Comparison of ENCODE assay signal across 9 cellular contexts in the genomic region with DNA sequence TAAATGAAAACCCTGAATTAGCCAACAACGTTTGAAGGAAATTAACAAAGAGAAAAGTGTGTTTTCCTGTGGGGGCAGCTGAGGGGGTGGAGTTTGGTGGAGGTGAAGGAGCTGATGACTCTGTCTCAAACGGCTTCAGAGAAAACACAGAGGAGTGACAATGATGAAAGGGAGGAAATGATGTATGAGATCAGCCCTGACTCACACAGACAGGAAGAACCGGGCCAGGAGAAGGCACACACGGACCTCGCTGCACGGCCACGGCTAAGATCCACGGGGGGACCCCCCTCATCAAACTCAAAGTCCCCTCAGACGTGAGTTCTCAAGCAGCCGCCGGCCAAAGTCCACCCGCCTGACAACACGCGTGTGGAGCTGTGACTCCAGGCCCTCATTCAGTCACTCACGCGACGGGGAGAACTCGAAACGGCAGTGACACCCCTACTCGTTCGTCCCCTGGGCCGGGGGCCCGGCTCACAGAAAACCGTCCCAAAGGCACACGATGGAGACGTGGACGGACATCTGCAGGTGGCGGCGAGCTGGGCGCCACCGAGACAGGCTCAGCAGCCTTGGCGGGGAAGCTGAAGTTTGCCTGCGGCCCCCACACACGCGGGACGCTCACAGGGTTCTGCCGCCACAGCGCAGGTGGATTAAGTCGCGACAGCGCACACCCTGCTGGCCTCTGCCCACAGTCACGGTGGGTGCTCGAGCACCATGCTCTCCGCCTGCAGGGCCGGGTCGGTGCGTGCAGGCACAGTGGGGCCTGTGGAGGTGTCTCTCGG. TPM values are rescaled to one million over a fixed set of nuclear protein-coding genes. Genes with fewer than 3 reads are reported as not detected.
A peak's percentile ranks its signal among the peaks of the same experiment; 100 is the strongest.
DNase-seq lines count a peak whose midpoint lies in the region; TF ChIP-seq lines count a peak whose summit lies in the region.
"Had no signal": no experiment of that assay in that cellular context is flagged by ENCODE, and none has a peak within 500 bp of the region (broad histone marks: within the 10 kb centered on the region; RNA-seq: fewer than 3 reads in every experiment).

No MANE protein-coding gene starts in this region.

- no peaks in the 10 kb centered on the region for H3K27me3 ChIP-seq in testis
- no peaks in the 10 kb centered on the region for H3K27me3 ChIP-seq in vagina

- H3K9me3 ChIP-seq in HEK293 (ENCODE audit: control insufficient read depth, insufficient read depth, low read depth, low read length) = no peaks in the 10 kb centered on the region
- H3K9me3 ChIP-seq in testis = no peaks in the 10 kb centered on the region
- peaks cover 10% of the 10 kb centered on the region for H3K9me3 ChIP-seq in vagina

- CTCF ChIA-PET in HEK293 (lab: Yijun Ruan, JAX) = no interaction called here

- no peak for TF ChIP-seq POLR2A in testis (IDR thresholded peaks at IDR 0.05)
- no peak for TF ChIP-seq POLR2A in vagina (IDR thresholded peaks at IDR 0.05)

- TF ChIP-seq CTCF in HEK293 (tag by site-specific recombination; IDR thresholded peaks at IDR 0.05) (no peak), cardiac fibroblast (IDR thresholded peaks at IDR 0.05; ENCODE audit: low read depth, low read length) (no peak), testis (IDR thresholded peaks at IDR 0.05) (no peak), vagina (IDR thresholded peaks at IDR 0.05) (no peak)

- intact Hi-C loops in testis (cut with DNase I; ENCODE audit: low total_unique reads) (no loop called here), vagina (cut with DNase I) (no loop called here)

- H3K27ac ChIP-seq in HEK293 (ENCODE audit: extremely low read depth, low read depth, low read length) = no peak overlapping the region
- no peak overlapping the region for H3K27ac ChIP-seq in testis
- no peak overlapping the region for H3K27ac ChIP-seq in vagina

- DNase-seq in UCSD-AML1 (lab: John Stamatoyannopoulos, UW; ENCODE audit: unreplicated experiment) (peak; percentile 25), cardiac fibroblast (ENCODE audit: low read depth in 2 of 2) (peak; percentile 37 to 79), HPDE6-E6E7 (ENCODE audit: extremely low spot score) (no peak), testis (no peak), vagina (ENCODE audit: extremely low spot score in 2 of 2) (no peak)
- DNase-seq in stimulated activated CD4-positive, alpha-beta T cell treated with anti-CD3 and anti-CD28 coated beads, Interleukin-2, amount 100 ng/mL, for 4 hours (ENCODE audit: low read depth) = peak; percentile 67
- DNase-seq in effector CD8-positive, alpha-beta T cell (lab: John Stamatoyannopoulos, UW) = no peak
- DNase-seq: islet precursor cell had no signal

- H3K36me3 ChIP-seq in HEK293 (ENCODE audit: control insufficient read depth in 2 of 2, insufficient read depth in 1 of 2, low read length in 2 of 2) (peaks cover 5 to 32% of the 10 kb centered on the region in 2 experiments), testis (ENCODE audit: low read depth, missing control alignments) (no peaks in the 10 kb centered on the region), vagina (peaks cover 0 to 24% of the 10 kb centered on the region in 2 donors)

- 69 to 80% methylated on average over 29 to 48 of the region's 48 CpGs for WGBS in testis, 2 donors

- H3K4me3 ChIP-seq in HEK293 (ENCODE audit: low read depth, low read length) = no peak overlapping the region
- no peak overlapping the region for H3K4me3 ChIP-seq in cardiac fibroblast (replicated peaks in 1 of 2; ENCODE audit: low read depth in 2 of 2, low read length in 2 of 2)
- H3K4me3 ChIP-seq in testis = peak overlapping the region in 1 of 2 donors; percentile 17
- no peak overlapping the region for H3K4me3 ChIP-seq in vagina

- H3K4me1 ChIP-seq in HEK293 (ENCODE audit: control insufficient read depth, insufficient read depth, low read length) (no peaks in the 10 kb centered on the region), testis (no peaks in the 10 kb centered on the region), vagina (no peaks in the 10 kb centered on the region)

- POLR2A ChIA-PET in HEK293 (lab: Yijun Ruan, JAX) = no interaction called here

TF ChIP-seq in HEK293, 187 proteins besides CTCF, POLR2A, EP300 and RAD21:
- peak; percentile 38; the same call in 1 of the 2 replicates for TF ChIP-seq ZNF629 (tag by site-specific recombination; IDR thresholded peaks at IDR 0.05)
- TF ChIP-seq, protein P1, sequence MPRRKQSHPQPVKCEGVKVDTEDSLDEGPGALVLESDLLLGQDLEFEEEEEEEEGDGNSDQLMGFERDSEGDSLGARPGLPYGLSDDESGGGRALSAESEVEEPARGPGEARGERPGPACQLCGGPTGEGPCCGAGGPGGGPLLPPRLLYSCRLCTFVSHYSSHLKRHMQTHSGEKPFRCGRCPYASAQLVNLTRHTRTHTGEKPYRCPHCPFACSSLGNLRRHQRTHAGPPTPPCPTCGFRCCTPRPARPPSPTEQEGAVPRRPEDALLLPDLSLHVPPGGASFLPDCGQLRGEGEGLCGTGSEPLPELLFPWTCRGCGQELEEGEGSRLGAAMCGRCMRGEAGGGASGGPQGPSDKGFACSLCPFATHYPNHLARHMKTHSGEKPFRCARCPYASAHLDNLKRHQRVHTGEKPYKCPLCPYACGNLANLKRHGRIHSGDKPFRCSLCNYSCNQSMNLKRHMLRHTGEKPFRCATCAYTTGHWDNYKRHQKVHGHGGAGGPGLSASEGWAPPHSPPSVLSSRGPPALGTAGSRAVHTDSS (tag by site-specific recombination; IDR thresholded peaks at IDR 0.05) = no peak
- TF ChIP-seq ZNF274 (IDR thresholded peaks at IDR 0.05; ENCODE audit: low read length) = no peak
- no peak for TF ChIP-seq ZNF274 (tag by site-specific recombination; IDR thresholded peaks at IDR 0.05; ENCODE audit: borderline replicate concordance)
- TF ChIP-seq ZNF596 (tag by site-specific recombination; IDR thresholded peaks at IDR 0.05) = no peak
- TF ChIP-seq ZNF121 (tag by site-specific recombination; IDR thresholded peaks at IDR 0.05) = no peak
- TF ChIP-seq ZNF214 (tag by site-specific recombination; IDR thresholded peaks at IDR 0.05; ENCODE audit: borderline replicate concordance) = no peak
TF ChIP-seq in HEK293: peak in this region for 1.

RNA-seq across cellular contexts. Expression of a gene that starts 28.8 kb away (rescaled TPM):
- total RNA-seq in testis (100 to 1,000 TPM in 1 of 2 donors, 10 to 100 TPM in 1; 89.6 to 108 TPM), vagina (28.5 TPM)
- 28.3 TPM for polyA plus RNA-seq in testis (ENCODE audit: insufficient read depth, low read depth, low replicate concordance)

RNA-seq across cellular contexts. Expression of a gene that starts 39.3 kb away (rescaled TPM):
- total RNA-seq in testis (10 to 100 TPM; 43.8 to 74.3 TPM), vagina (30.9 TPM)
- polyA plus RNA-seq in testis (ENCODE audit: insufficient read depth, low read depth, low replicate concordance) = 38.0 TPM

Comparison
In these comparisons a context has a peak if more than half of its experiments do, and no peak if none do; other contexts are left out.
1. DNase-seq: peak in UCSD-AML1 (single experiment), cardiac fibroblast (2 of 2) and stimulated activated CD4-positive, alpha-beta T cell treated with anti-CD3 and anti-CD28 coated beads, Interleukin-2, amount 100 ng/mL, for 4 hours (single experiment); none in HPDE6-E6E7 (single experiment), testis (single experiment), vagina (0 of 2) and effector CD8-positive, alpha-beta T cell (single experiment).